Comparison of ENCODE assay signal across 19 cellular contexts in the genomic region with DNA sequence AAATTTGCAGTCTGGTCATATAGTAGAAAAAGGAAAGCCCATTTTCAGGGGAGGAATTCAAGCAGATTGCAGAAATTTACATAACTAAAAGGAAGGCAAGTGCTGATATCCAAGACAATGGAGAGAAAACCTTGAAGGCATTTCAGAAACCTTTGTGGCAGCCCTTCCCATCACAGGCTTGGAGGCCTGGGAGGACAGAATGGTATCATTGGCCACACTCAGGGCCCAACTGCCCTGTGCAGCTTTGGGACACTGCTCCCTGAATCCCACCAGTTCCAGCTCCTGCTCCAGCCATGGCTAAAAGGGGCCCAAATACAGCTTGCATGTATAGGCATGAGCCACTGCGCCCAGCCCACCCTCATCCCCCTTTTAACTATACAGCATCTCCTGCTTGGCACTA.
DNase-seq lines count a peak whose midpoint lies in the region; ATAC-seq and TF ChIP-seq lines count a peak whose summit lies in the region.
"Had no signal": no experiment of that assay in that cellular context is flagged by ENCODE, and none has a peak within 500 bp of the region (broad histone marks: within the 10 kb centered on the region; RNA-seq: fewer than 3 reads in every experiment).

No MANE protein-coding gene starts in this region.

- no peaks in the 10 kb centered on the region for H3K4me1 Mint-ChIP-seq in glutamatergic neuron (ENCODE audit: low read depth, unreplicated experiment)
- H3K4me1 Mint-ChIP-seq: B cell, IgD-negative memory B cell had no signal

- H3K4me3 ChIP-seq in NT2/D1 (ENCODE audit: insufficient read length, low read depth) = no peak overlapping the region
- H3K4me3 ChIP-seq in psoas muscle = no peak overlapping the region
- H3K4me3 ChIP-seq in dorsolateral prefrontal cortex = no peak overlapping the region
- H3K4me3 ChIP-seq in effector memory CD4-positive, alpha-beta T cell (ENCODE audit: insufficient read depth, low read depth, low read length, poor library complexity, severe bottlenecking) = no peak overlapping the region
- H3K4me3 ChIP-seq: BLaER1 treated with 17β-estradiol and CSF1 and Interleukin-3, amounts not matched to agents 10 nM and 100 nM; GM23248 had no signal

- no peak overlapping the region for H3K27ac Mint-ChIP-seq in glutamatergic neuron (ENCODE audit: unreplicated experiment)
- H3K27ac Mint-ChIP-seq: B cell; CD8-positive, alpha-beta T cell; HFFc6; IgD-negative memory B cell had no signal

- H3K27me3 ChIP-seq in NT2/D1 (ENCODE audit: insufficient read depth, insufficient read length) (no peaks in the 10 kb centered on the region), psoas muscle (ENCODE audit: insufficient read depth in 3 of 3, low read length in 2 of 3) (no peaks in the 10 kb centered on the region), dorsolateral prefrontal cortex (no peaks in the 10 kb centered on the region)
- H3K27me3 ChIP-seq in effector memory CD4-positive, alpha-beta T cell (replicated peaks; ENCODE audit: control insufficient read depth, insufficient read depth, low read length, poor library complexity, severe bottlenecking) = no peaks in the 10 kb centered on the region
- H3K27me3 ChIP-seq: BLaER1 treated with 17β-estradiol and CSF1 and Interleukin-3, amounts not matched to agents 10 nM and 100 nM had no signal

- no peaks in the 10 kb centered on the region for H3K4me1 ChIP-seq in NT2/D1 (ENCODE audit: insufficient read depth, insufficient read length)
- no peaks in the 10 kb centered on the region for H3K4me1 ChIP-seq in psoas muscle
- no peaks in the 10 kb centered on the region for H3K4me1 ChIP-seq in effector memory CD4-positive, alpha-beta T cell (ENCODE audit: control insufficient read depth, insufficient read depth, low read length, poor library complexity, severe bottlenecking)
- H3K4me1 ChIP-seq: BLaER1 treated with 17β-estradiol and CSF1 and Interleukin-3, amounts not matched to agents 10 nM and 100 nM had no signal

- H3K4me3 Mint-ChIP-seq in glutamatergic neuron (ENCODE audit: unreplicated experiment) = no peak overlapping the region
- H3K4me3 Mint-ChIP-seq: B cell; CD8-positive, alpha-beta T cell; HFFc6; IgD-negative memory B cell had no signal

- H3K27ac ChIP-seq in psoas muscle (no peak overlapping the region), dorsolateral prefrontal cortex (no peak overlapping the region)
- H3K27ac ChIP-seq in effector memory CD4-positive, alpha-beta T cell (ENCODE audit: insufficient read depth, low read length, poor library complexity, severe bottlenecking) = no peak overlapping the region
- H3K27ac ChIP-seq: BLaER1 treated with 17β-estradiol and CSF1 and Interleukin-3, amounts not matched to agents 10 nM and 100 nM; GM23248 had no signal

- no peaks in the 10 kb centered on the region for H3K36me3 ChIP-seq in NT2/D1 (ENCODE audit: insufficient read depth, insufficient read length, low read length)
- no peaks in the 10 kb centered on the region for H3K36me3 ChIP-seq in psoas muscle (ENCODE audit: insufficient read depth in 1 of 2, low read depth in 1 of 2)
- no peaks in the 10 kb centered on the region for H3K36me3 ChIP-seq in effector memory CD4-positive, alpha-beta T cell (ENCODE audit: control insufficient read depth, insufficient read depth, low read length)
- H3K36me3 ChIP-seq: BLaER1 treated with 17β-estradiol and CSF1 and Interleukin-3, amounts not matched to agents 10 nM and 100 nM had no signal

- no peak for ATAC-seq in psoas muscle
- ATAC-seq: CD8-positive, alpha-beta T cell; HepG2 had no signal

- 75 to 100% (median 96%) methylated on average over 1 of the region's 1 CpG for WGBS in psoas muscle, 3 donors

- TF ChIP-seq CTCF in glutamatergic neuron (IDR thresholded peaks at IDR 0.05; ENCODE audit: partially characterized antibody, unreplicated experiment) (no peak), psoas muscle (IDR thresholded peaks at IDR 0.05) (no peak), dorsolateral prefrontal cortex (IDR thresholded peaks at IDR 0.05 in 54 of 56, conservative IDR thresholded peaks at IDR 0.05 in 2 of 56; ENCODE audit: low read depth in 1 of 56, partially characterized antibody in 56 of 56) (no peak)

- DNase-seq in ELF-1 (ENCODE audit: low read depth, low spot score) = peak; percentile 2
- peak; percentile 49 for DNase-seq in NT2/D1 (ENCODE audit: low read depth, low spot score)
- peak; percentile 16 for DNase-seq in glutamatergic neuron
- no peak for DNase-seq in psoas muscle
- no peak for DNase-seq in dorsolateral prefrontal cortex
- no peak for DNase-seq in effector memory CD4-positive, alpha-beta T cell
- DNase-seq in activated CD8-positive, alpha-beta memory T cell treated with anti-CD3 and anti-CD28 coated beads, Interleukin-2, amount 50 U/mL, for 48 hours = no peak
- DNase-seq: 8988T; Calu3; CD8-positive, alpha-beta T cell; DND-41; EL; GM23248; HCEC 1CT; HFFc6 had no signal

- H3K9me3 ChIP-seq in NT2/D1 (ENCODE audit: insufficient read depth, low read length) (peaks cover 29% of the 10 kb centered on the region), psoas muscle (no peaks in the 10 kb centered on the region)
- H3K9me3 ChIP-seq in effector memory CD4-positive, alpha-beta T cell (ENCODE audit: control insufficient read depth, low read length) = no peaks in the 10 kb centered on the region

- H3K27me3 Mint-ChIP-seq in glutamatergic neuron (ENCODE audit: unreplicated experiment) = no peaks in the 10 kb centered on the region
- H3K27me3 Mint-ChIP-seq: B cell, IgD-negative memory B cell had no signal

- intact Hi-C loops in psoas muscle (cut with DNase I) = no loop called here
- intact Hi-C loops in dorsolateral prefrontal cortex (cut with DNase I) = no loop called here

- no peaks in the 10 kb centered on the region for H3K36me3 Mint-ChIP-seq in glutamatergic neuron (ENCODE audit: unreplicated experiment)
- H3K36me3 Mint-ChIP-seq: CD8-positive, alpha-beta T cell; IgD-negative memory B cell had no signal

- H3K9me3 Mint-ChIP-seq in glutamatergic neuron (ENCODE audit: unreplicated experiment) = peaks cover 3% of the 10 kb centered on the region
- H3K9me3 Mint-ChIP-seq: HFFc6 had no signal

- no peak overlapping the region for H3K9ac ChIP-seq in NT2/D1 (ENCODE audit: insufficient read length, low read depth)
- H3K9ac ChIP-seq: BLaER1 treated with 17β-estradiol and CSF1 and Interleukin-3, amounts not matched to agents 10 nM and 100 nM; GM23248 had no signal

Comparison
In these comparisons a context has a peak if more than half of its experiments do, and no peak if none do; other contexts are left out.
1. DNase-seq: peak in ELF-1 (single experiment), NT2/D1 (single experiment) and glutamatergic neuron (single experiment); none in psoas muscle (0 of 2), dorsolateral prefrontal cortex (0 of 10), effector memory CD4-positive, alpha-beta T cell (0 of 3) and activated CD8-positive, alpha-beta memory T cell treated with anti-CD3 and anti-CD28 coated beads, Interleukin-2, amount 50 U/mL, for 48 hours (single experiment).